ENCODE assay signal across 33 cellular contexts in the genomic region with DNA sequence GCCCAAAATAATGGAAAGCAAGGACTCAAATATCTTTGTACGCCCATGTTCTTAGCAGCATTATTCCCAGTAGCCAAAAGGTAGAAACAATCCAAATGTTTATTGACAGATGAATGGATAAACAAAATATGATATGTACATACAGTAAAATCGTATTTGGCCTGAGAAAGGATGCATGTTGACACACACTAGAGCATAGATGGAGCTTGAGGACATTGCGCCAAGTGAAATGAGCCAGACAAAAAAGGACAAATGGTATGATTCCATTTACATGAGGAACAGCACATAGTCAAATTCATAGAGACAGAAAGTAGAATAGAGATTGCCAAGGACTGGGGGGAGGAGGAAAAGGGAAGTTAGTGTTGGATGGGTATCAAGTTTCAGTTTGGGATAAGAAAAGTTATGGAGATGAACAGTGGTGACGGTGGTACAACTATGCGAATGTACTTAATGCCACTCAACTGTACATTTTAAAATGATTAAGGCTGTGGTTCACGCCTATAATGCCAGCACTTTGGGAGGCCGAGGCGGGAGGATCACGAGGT. TPM values are rescaled to one million over a fixed set of nuclear protein-coding genes. Genes with fewer than 3 reads are reported as not detected.
A peak's percentile ranks its signal among the peaks of the same experiment; 100 is the strongest.
DNase-seq lines count a peak whose midpoint lies in the region; ATAC-seq, FAIRE-seq and TF ChIP-seq lines count a peak whose summit lies in the region.
"Had no signal": no experiment of that assay in that cellular context is flagged by ENCODE, and none has a peak within 500 bp of the region (broad histone marks: within the 10 kb centered on the region; RNA-seq: fewer than 3 reads in every experiment).

No MANE protein-coding gene starts in this region.

- no peak for TF ChIP-seq CTCF in astrocyte (IDR thresholded peaks at IDR 0.05; ENCODE audit: insufficient read depth, low read depth, low read length)
- no peak for TF ChIP-seq CTCF in lower leg skin (IDR thresholded peaks at IDR 0.05)

- H3K4me1 ChIP-seq in astrocyte (ENCODE audit: insufficient read depth, low read length) = no peaks in the 10 kb centered on the region
- H3K4me1 ChIP-seq: colonic mucosa, prostate gland had no signal

- no peak for FAIRE-seq in astrocyte (lab: Jason Lieb, UNC)
- FAIRE-seq: bronchial epithelial cell, K562, TTC549 had no signal

- no peaks in the 10 kb centered on the region for H3K36me3 Mint-ChIP-seq in astrocyte (ENCODE audit: low read depth, unreplicated experiment)
- H3K36me3 Mint-ChIP-seq: immature natural killer cell had no signal

- H4K20me1 ChIP-seq in astrocyte (ENCODE audit: insufficient read depth, low read length) = no peaks in the 10 kb centered on the region
- H4K20me1 ChIP-seq: BLaER1 treated with 17β-estradiol and CSF1 and Interleukin-3, amounts not matched to agents 10 nM and 100 nM had no signal

- no peaks in the 10 kb centered on the region for H3K36me3 ChIP-seq in astrocyte (ENCODE audit: insufficient read depth, low read length)
- H3K36me3 ChIP-seq: BLaER1 treated with 17β-estradiol and CSF1 and Interleukin-3, amounts not matched to agents 10 nM and 100 nM; colonic mucosa; esophagus muscularis mucosa; prostate gland; thyroid gland had no signal

- no peak overlapping the region for H3K4me3 Mint-ChIP-seq in astrocyte (ENCODE audit: unreplicated experiment)
- H3K4me3 Mint-ChIP-seq: activated naive CD4-positive, alpha-beta T cell treated with anti-CD3 and anti-CD28 coated beads for 36 hours; activated T-helper 1 cell treated with anti-CD3 and anti-CD28 coated beads, Interleukin-12 subunit alpha, Interleukin-12 subunit beta, Interleukin-2, Interleukin-4 antibody, amounts not matched to agents 30 ng/mL and 10 ng/mL and 1 ng/mL, durations not matched to agents 14 hours and 24 hours and 36 hours; H9; immature natural killer cell had no signal

- H3K4me1 Mint-ChIP-seq in astrocyte (ENCODE audit: low read depth, unreplicated experiment) = no peaks in the 10 kb centered on the region
- H3K4me1 Mint-ChIP-seq: H9, immature natural killer cell had no signal

- H3K4me2 ChIP-seq in astrocyte (ENCODE audit: low read length) = no peak overlapping the region

- no peaks in the 10 kb centered on the region for H3K9me3 ChIP-seq in astrocyte (ENCODE audit: insufficient read depth, low read depth, low read length)
- H3K9me3 ChIP-seq: colonic mucosa, esophagus muscularis mucosa, prostate gland, thyroid gland had no signal

- H3K9ac ChIP-seq in astrocyte (ENCODE audit: low read length) = no peak overlapping the region
- H3K9ac ChIP-seq: BLaER1 treated with 17β-estradiol and CSF1 and Interleukin-3, amounts not matched to agents 10 nM and 100 nM had no signal

- H3K27me3 Mint-ChIP-seq in astrocyte (ENCODE audit: low read depth, unreplicated experiment) = peaks cover 2% of the 10 kb centered on the region

- WGBS in lower leg skin, 2 donors = 70 to 74% methylated on average over 9 of the region's 9 CpGs

- H3K27ac ChIP-seq in astrocyte (ENCODE audit: low read depth, low read length) = no peak overlapping the region
- H3K27ac ChIP-seq: BLaER1 treated with 17β-estradiol and CSF1 and Interleukin-3, amounts not matched to agents 10 nM and 100 nM; colonic mucosa; esophagus muscularis mucosa; prostate gland; RWPE1; SK-N-MC had no signal

- H3K79me2 ChIP-seq in astrocyte (ENCODE audit: insufficient read depth, low read length) = no peaks in the 10 kb centered on the region

- peaks cover 16% of the 10 kb centered on the region for H3K9me3 Mint-ChIP-seq in astrocyte (ENCODE audit: unreplicated experiment)
- H3K9me3 Mint-ChIP-seq: activated naive CD4-positive, alpha-beta T cell treated with anti-CD3 and anti-CD28 coated beads for 36 hours; activated T-helper 1 cell treated with anti-CD3 and anti-CD28 coated beads, Interleukin-12 subunit alpha, Interleukin-12 subunit beta, Interleukin-2, Interleukin-4 antibody, amounts not matched to agents 30 ng/mL and 10 ng/mL and 1 ng/mL, durations not matched to agents 14 hours and 24 hours and 36 hours; immature natural killer cell had no signal

- intact Hi-C loops in lower leg skin (cut with DNase I; ENCODE audit: low total_unique reads) = no loop called here

- H3K27me3 ChIP-seq in astrocyte (ENCODE audit: insufficient read depth, low read length) = no peaks in the 10 kb centered on the region
- H3K27me3 ChIP-seq: BLaER1 treated with 17β-estradiol and CSF1 and Interleukin-3, amounts not matched to agents 10 nM and 100 nM; colonic mucosa; esophagus muscularis mucosa; thyroid gland had no signal

- ATAC-seq in HG02763 (IDR thresholded peaks at IDR 0.05; ENCODE audit: unreplicated experiment) = no peak
- ATAC-seq: activated CD4-positive, CD25-positive, alpha-beta regulatory T cell treated with anti-CD3 and anti-CD28 coated beads, Interleukin-2, amount 50 U/mL, for 24 hours; K562; left colon; stimulated activated naive CD8-positive, alpha-beta T cell treated with anti-CD3 and anti-CD28 coated beads, Interleukin-15, Interleukin-2, amounts not matched to agents 100 U/mL and 50 U/mL, for 24 hours had no signal

- TF ChIP-seq POLR2A in lower leg skin (IDR thresholded peaks at IDR 0.05) = no peak

- H2AFZ ChIP-seq in astrocyte (ENCODE audit: low read depth, low read length) = no peak overlapping the region

- no peak overlapping the region for H3K4me3 ChIP-seq in astrocyte (ENCODE audit: insufficient read depth, low read depth, low read length)
- no peak overlapping the region for H3K4me3 ChIP-seq in lower leg skin (ENCODE audit: low read depth, poor library complexity, severe bottlenecking)
- H3K4me3 ChIP-seq: BLaER1 treated with 17β-estradiol and CSF1 and Interleukin-3, amounts not matched to agents 10 nM and 100 nM; colonic mucosa; esophagus muscularis mucosa; K562; prostate gland; SK-N-MC; thyroid gland had no signal

- DNase-seq in AG20443 (ENCODE audit: low spot score) (peak; percentile 5), M059J (ENCODE audit: low read depth) (peak; percentile 23), astrocyte (ENCODE audit: low read depth) (peak; percentile 34), medulla oblongata (ENCODE audit: extremely low spot score) (peak; percentile 20), NCI-H1417 treated with DMSO at 0.1 percent for 48 hours (lab: John Stamatoyannopoulos, UW) (no peak), lower leg skin (ENCODE audit: low spot score in 2 of 2) (no peak)
- DNase-seq: activated CD4-positive, alpha-beta T cell treated with anti-CD3 and anti-CD28 coated beads, Interleukin-2, amount 50 U/mL, for 48 hours; activated naive CD4-positive, alpha-beta T cell treated with anti-CD3 and anti-CD28 coated beads for 36 hours; amniotic stem cell; colonic mucosa; COR-L47; DMS79; H9; hypothalamus; immature natural killer cell; left colon; mesendoderm; NCI-H1048; NCI-H187 treated with DMSO at 0.1 percent for 48 hours; NCI-H748 treated with DMSO at 0.1 percent for 48 hours; stimulated activated naive CD8-positive, alpha-beta T cell treated with anti-CD3 and anti-CD28 coated beads, Interleukin-15, Interleukin-2, amounts not matched to agents 100 U/mL and 50 U/mL, for 24 hours; thyroid gland had no signal

- no peak overlapping the region for H3K27ac Mint-ChIP-seq in astrocyte (ENCODE audit: unreplicated experiment)
- H3K27ac Mint-ChIP-seq: activated naive CD4-positive, alpha-beta T cell treated with anti-CD3 and anti-CD28 coated beads for 36 hours; activated T-helper 1 cell treated with anti-CD3 and anti-CD28 coated beads, Interleukin-12 subunit alpha, Interleukin-12 subunit beta, Interleukin-2, Interleukin-4 antibody, amounts not matched to agents 30 ng/mL and 10 ng/mL and 1 ng/mL, durations not matched to agents 14 hours and 24 hours and 36 hours; H9; immature natural killer cell had no signal

RNA-seq across cellular contexts. Expression of a gene that starts 48.0 kb away (rescaled TPM):
- 206 and 234 TPM in 2 replicates for total RNA-seq in M059J (2014; rRNA removed; shearing (Covaris generic))
- 27.6 and 27.8 TPM in 2 replicates for total RNA-seq in astrocyte
- 10 to 100 TPM; 49.3 to 56.8 (median 50.4) TPM for total RNA-seq in lower leg skin

Comparison
In these comparisons a context has a peak if more than half of its experiments do, and no peak if none do; other contexts are left out.
1. DNase-seq: peak in AG20443 (single experiment), M059J (single experiment), astrocyte (single experiment) and medulla oblongata (single experiment); none in NCI-H1417 treated with DMSO at 0.1 percent for 48 hours (single experiment) and lower leg skin (0 of 2).